In the genomic region with DNA sequence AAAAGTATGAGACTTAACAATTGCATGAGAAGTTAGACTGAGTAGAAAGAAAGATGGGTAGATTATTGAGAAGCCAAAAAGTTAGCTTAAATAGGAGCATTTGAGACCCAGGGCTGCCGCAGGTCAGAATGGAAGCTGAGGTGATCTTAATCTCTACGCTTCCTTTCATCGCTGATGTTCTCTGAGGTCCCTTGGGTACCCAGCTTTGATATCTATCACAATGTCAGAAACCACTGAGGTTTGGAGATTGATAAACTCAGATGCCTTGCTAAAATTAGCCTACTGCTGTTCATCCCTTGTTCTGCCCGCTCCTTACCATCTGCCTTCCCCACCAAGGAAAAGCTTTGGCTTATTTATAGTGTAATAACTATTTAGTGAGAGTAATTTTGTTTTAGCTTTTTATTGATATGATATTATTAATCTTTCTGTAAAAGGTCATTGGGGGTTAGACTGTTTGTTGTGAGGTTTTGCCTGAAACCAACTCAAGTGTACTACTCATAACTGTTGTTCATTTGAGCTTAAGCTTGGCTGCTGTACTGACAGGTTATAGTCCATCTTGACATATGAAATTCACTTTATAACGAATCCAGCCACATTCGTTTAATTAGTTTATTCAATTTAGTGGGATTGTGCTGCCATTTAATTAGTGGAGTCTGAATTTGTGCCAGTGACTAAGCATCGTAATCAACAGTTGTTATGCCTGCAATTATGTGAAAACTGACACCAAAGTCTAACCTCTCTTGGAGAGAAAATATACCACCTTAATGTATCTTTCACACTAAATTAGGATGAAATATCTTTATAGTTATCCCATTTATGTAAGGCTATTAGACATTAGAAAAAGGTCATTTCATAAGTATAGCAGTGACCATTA, we compare ENCODE assay signal across 14 cellular contexts. TPM values are rescaled to one million over a fixed set of nuclear protein-coding genes. Genes with fewer than 3 reads are reported as not detected.
DNase-seq lines count a peak whose midpoint lies in the region; ATAC-seq and TF ChIP-seq lines count a peak whose summit lies in the region.
"Had no signal": no experiment of that assay in that cellular context is flagged by ENCODE, and none has a peak within 500 bp of the region (broad histone marks: within the 10 kb centered on the region; RNA-seq: fewer than 3 reads in every experiment).

No MANE protein-coding gene starts in this region.

- CTCF ChIA-PET in activated naive CD4-positive, alpha-beta T cell treated with anti-CD3 and anti-CD28 coated beads for 36 hours (lab: Charles Lee), result interaction anchor here (0.6 to 2.4 kb wide), 9 partner anchors 10 to 150 kb away, joined by 3 to 13 read pairs (median 4); a partner anchor contains a TSS
- CTCF ChIA-PET in activated CD8-positive, alpha-beta T cell treated with anti-CD3 and anti-CD28 coated beads for 36 hours (lab: Charles Lee), result interaction anchor here (1.1 to 1.9 kb wide), 5 partner anchors 11 to 128 kb away, joined by 4 to 8 read pairs (median 5); a partner anchor contains a TSS

- peaks cover 18% of the 10 kb centered on the region for H3K36me3 Mint-ChIP-seq in activated naive CD4-positive, alpha-beta T cell treated with anti-CD3 and anti-CD28 coated beads for 36 hours (ENCODE audit: low read depth)
- peaks cover 34% of the 10 kb centered on the region for H3K36me3 Mint-ChIP-seq in activated CD8-positive, alpha-beta T cell treated with anti-CD3 and anti-CD28 coated beads for 36 hours (ENCODE audit: low read depth)
- no peaks in the 10 kb centered on the region for H3K36me3 Mint-ChIP-seq in stimulated activated effector memory CD8-positive, alpha-beta T cell treated with anti-CD3 and anti-CD28 coated beads, Interleukin-12 subunit alpha, Interleukin-12 subunit beta, amount 100 ng/mL, for 72 hours

- peaks cover 68% of the 10 kb centered on the region for H3K4me1 Mint-ChIP-seq in activated naive CD4-positive, alpha-beta T cell treated with anti-CD3 and anti-CD28 coated beads for 36 hours (ENCODE audit: low read depth)
- H3K4me1 Mint-ChIP-seq in activated CD8-positive, alpha-beta T cell treated with anti-CD3 and anti-CD28 coated beads for 36 hours (ENCODE audit: low read depth), result peaks cover 57% of the 10 kb centered on the region
- H3K4me1 Mint-ChIP-seq in stimulated activated effector memory CD8-positive, alpha-beta T cell treated with anti-CD3 and anti-CD28 coated beads, Interleukin-12 subunit alpha, Interleukin-12 subunit beta, amount 100 ng/mL, for 72 hours, result peaks cover 46% of the 10 kb centered on the region

- H3K4me3 ChIP-seq in body of pancreas (no peak overlapping the region), prostate gland (no peak overlapping the region)
- H3K4me3 ChIP-seq: psoas muscle, thoracic aorta had no signal

- peaks cover 3% of the 10 kb centered on the region for H3K9me3 Mint-ChIP-seq in activated naive CD4-positive, alpha-beta T cell treated with anti-CD3 and anti-CD28 coated beads for 36 hours
- H3K9me3 Mint-ChIP-seq in activated CD8-positive, alpha-beta T cell treated with anti-CD3 and anti-CD28 coated beads for 36 hours, result peaks cover 8% of the 10 kb centered on the region
- H3K9me3 Mint-ChIP-seq in stimulated activated effector memory CD8-positive, alpha-beta T cell treated with anti-CD3 and anti-CD28 coated beads, Interleukin-12 subunit alpha, Interleukin-12 subunit beta, amount 100 ng/mL, for 72 hours, result peaks cover 3% of the 10 kb centered on the region

- TF ChIP-seq POLR2A in body of pancreas (IDR thresholded peaks at IDR 0.05) (no peak), prostate gland (IDR thresholded peaks at IDR 0.05) (no peak)

- H3K9me3 ChIP-seq in body of pancreas (no peaks in the 10 kb centered on the region), prostate gland (no peaks in the 10 kb centered on the region)
- H3K9me3 ChIP-seq: psoas muscle, thoracic aorta had no signal

- POLR2A ChIA-PET in activated CD8-positive, alpha-beta T cell treated with anti-CD3 and anti-CD28 coated beads for 36 hours (lab: Charles Lee), result interaction anchor here (0.6 to 2.7 kb wide), 4 partner anchors 12 to 56 kb away, joined by 3 to 14 read pairs (median 4); a partner anchor contains a TSS

- peak; percentile 40 for ATAC-seq in HG02885 (IDR thresholded peaks at IDR 0.05; ENCODE audit: poor library complexity, unreplicated experiment)
- ATAC-seq in activated CD8-positive, alpha-beta T cell treated with anti-CD3 and anti-CD28 coated beads for 36 hours, result peak; percentile 43
- peak; percentile 71 for ATAC-seq in stimulated activated effector memory CD8-positive, alpha-beta T cell treated with anti-CD3 and anti-CD28 coated beads, Interleukin-12 subunit alpha, Interleukin-12 subunit beta, amount 100 ng/mL, for 72 hours
- ATAC-seq in body of pancreas, result no peak
- no peak for ATAC-seq in HG03520 (IDR thresholded peaks at IDR 0.05; ENCODE audit: unreplicated experiment)
- ATAC-seq: psoas muscle, SK-N-SH treated with all-trans-retinoic acid at 6 μM for 48 hours had no signal

- WGBS in body of pancreas, 2 donors, result 73 to 84% methylated on average over 7 of the region's 7 CpGs
- WGBS in prostate gland, result 85% methylated on average over 7 of the region's 7 CpGs

- intact Hi-C loops in activated naive CD4-positive, alpha-beta T cell treated with anti-CD3 and anti-CD28 coated beads for 36 hours (cut with micrococcal nuclease), result loop anchor here (1.0 to 2.0 kb wide), 4 partner anchors 11 to 146 kb away; a partner anchor contains a TSS
- intact Hi-C loops in activated CD8-positive, alpha-beta T cell treated with anti-CD3 and anti-CD28 coated beads for 36 hours (cut with micrococcal nuclease), result loop anchor here (5.0 kb wide), 1 partner anchor 143 kb away; a partner anchor contains a TSS
- intact Hi-C loops in body of pancreas (cut with DNase I) (no loop called here), prostate gland (cut with DNase I) (no loop called here)

- no peak for TF ChIP-seq CTCF in activated CD8-positive, alpha-beta T cell treated with anti-CD3 and anti-CD28 coated beads for 36 hours (IDR thresholded peaks at IDR 0.05)
- TF ChIP-seq CTCF in body of pancreas (IDR thresholded peaks at IDR 0.05) (no peak), prostate gland (IDR thresholded peaks at IDR 0.05) (no peak)

- no peak for DNase-seq in activated naive CD4-positive, alpha-beta T cell treated with anti-CD3 and anti-CD28 coated beads for 36 hours
- DNase-seq in activated naive CD4-positive, alpha-beta T cell (lab: John Stamatoyannopoulos, UW), result no peak
- DNase-seq in activated CD8-positive, alpha-beta T cell treated with anti-CD3 and anti-CD28 coated beads for 36 hours, result peak; percentile 20
- DNase-seq in stimulated activated effector memory CD8-positive, alpha-beta T cell treated with anti-CD3 and anti-CD28 coated beads, Interleukin-12 subunit alpha, Interleukin-12 subunit beta, amount 100 ng/mL, for 72 hours (ENCODE audit: low spot score in 2 of 2), result no peak
- DNase-seq in body of pancreas (no peak), prostate gland (ENCODE audit: low spot score) (no peak)
- DNase-seq: NCI-H345, psoas muscle had no signal

- H3K27me3 ChIP-seq in body of pancreas, result no peaks in the 10 kb centered on the region
- no peaks in the 10 kb centered on the region for H3K27me3 ChIP-seq in prostate gland (replicated peaks; ENCODE audit: insufficient read depth)

- no peak overlapping the region for H3K27ac Mint-ChIP-seq in activated naive CD4-positive, alpha-beta T cell treated with anti-CD3 and anti-CD28 coated beads for 36 hours
- H3K27ac Mint-ChIP-seq in activated CD8-positive, alpha-beta T cell treated with anti-CD3 and anti-CD28 coated beads for 36 hours, result peak overlapping the region; percentile 77
- H3K27ac Mint-ChIP-seq in stimulated activated effector memory CD8-positive, alpha-beta T cell treated with anti-CD3 and anti-CD28 coated beads, Interleukin-12 subunit alpha, Interleukin-12 subunit beta, amount 100 ng/mL, for 72 hours, result no peak overlapping the region

- H3K4me3 Mint-ChIP-seq in activated naive CD4-positive, alpha-beta T cell treated with anti-CD3 and anti-CD28 coated beads for 36 hours, result peak overlapping the region; percentile 39
- H3K4me3 Mint-ChIP-seq in activated CD8-positive, alpha-beta T cell treated with anti-CD3 and anti-CD28 coated beads for 36 hours, result peak overlapping the region; percentile 46
- H3K4me3 Mint-ChIP-seq in stimulated activated effector memory CD8-positive, alpha-beta T cell treated with anti-CD3 and anti-CD28 coated beads, Interleukin-12 subunit alpha, Interleukin-12 subunit beta, amount 100 ng/mL, for 72 hours, result peak overlapping the region; percentile 24

- no peaks in the 10 kb centered on the region for H3K27me3 Mint-ChIP-seq in activated naive CD4-positive, alpha-beta T cell treated with anti-CD3 and anti-CD28 coated beads for 36 hours (ENCODE audit: low read depth)
- no peaks in the 10 kb centered on the region for H3K27me3 Mint-ChIP-seq in activated CD8-positive, alpha-beta T cell treated with anti-CD3 and anti-CD28 coated beads for 36 hours

- H3K27ac ChIP-seq in body of pancreas (no peak overlapping the region), prostate gland (no peak overlapping the region)
- H3K27ac ChIP-seq: C4-2B, psoas muscle, thoracic aorta, VCaP had no signal

- H3K36me3 ChIP-seq in body of pancreas (replicated peaks in 1 of 2; ENCODE audit: insufficient read depth in 1 of 2, low read depth in 2 of 2), result no peaks in the 10 kb centered on the region
- H3K36me3 ChIP-seq in prostate gland, result no peaks in the 10 kb centered on the region
- H3K36me3 ChIP-seq: thoracic aorta had no signal

- H3K4me1 ChIP-seq in body of pancreas (no peaks in the 10 kb centered on the region), prostate gland (replicated peaks) (no peaks in the 10 kb centered on the region)
- H3K4me1 ChIP-seq: psoas muscle had no signal

RNA-seq across cellular contexts. Expression of a gene that starts 15.1 kb away (rescaled TPM):
- 10 to 100 TPM; 69.1 to 71.8 TPM for total RNA-seq in activated naive CD4-positive, alpha-beta T cell treated with anti-CD3 and anti-CD28 coated beads for 36 hours
- 10 to 100 TPM; 62.3 to 65.3 TPM for total RNA-seq in activated CD8-positive, alpha-beta T cell treated with anti-CD3 and anti-CD28 coated beads for 36 hours
- total RNA-seq in body of pancreas, result 10 to 100 TPM in 1 of 2 donors, 1 to 10 TPM in 1; 2.9 to 58.3 TPM
- 10 to 100 TPM; 15.5 to 18.5 TPM for total RNA-seq in prostate gland

Comparison
In these comparisons a context has a peak if more than half of its experiments do, and no peak if none do; other contexts are left out.
1. ATAC-seq: peak in HG02885 (single experiment), activated CD8-positive, alpha-beta T cell treated with anti-CD3 and anti-CD28 coated beads for 36 hours (single experiment) and stimulated activated effector memory CD8-positive, alpha-beta T cell treated with anti-CD3 and anti-CD28 coated beads, Interleukin-12 subunit alpha, Interleukin-12 subunit beta, amount 100 ng/mL, for 72 hours (single experiment); none in body of pancreas (single experiment) and HG03520 (single experiment).
2. intact Hi-C loops: an anchor here in activated naive CD4-positive, alpha-beta T cell treated with anti-CD3 and anti-CD28 coated beads for 36 hours (1.0 to 2.0 kb wide) and activated CD8-positive, alpha-beta T cell treated with anti-CD3 and anti-CD28 coated beads for 36 hours (5.0 kb wide); none called in body of pancreas and prostate gland.
3. Peak in every context shown above with its lines, with median percentiles within 50 percentile points of each other: H3K4me3 Mint-ChIP-seq.